12 cellular contexts compared by ENCODE assay signal in the genomic region with DNA sequence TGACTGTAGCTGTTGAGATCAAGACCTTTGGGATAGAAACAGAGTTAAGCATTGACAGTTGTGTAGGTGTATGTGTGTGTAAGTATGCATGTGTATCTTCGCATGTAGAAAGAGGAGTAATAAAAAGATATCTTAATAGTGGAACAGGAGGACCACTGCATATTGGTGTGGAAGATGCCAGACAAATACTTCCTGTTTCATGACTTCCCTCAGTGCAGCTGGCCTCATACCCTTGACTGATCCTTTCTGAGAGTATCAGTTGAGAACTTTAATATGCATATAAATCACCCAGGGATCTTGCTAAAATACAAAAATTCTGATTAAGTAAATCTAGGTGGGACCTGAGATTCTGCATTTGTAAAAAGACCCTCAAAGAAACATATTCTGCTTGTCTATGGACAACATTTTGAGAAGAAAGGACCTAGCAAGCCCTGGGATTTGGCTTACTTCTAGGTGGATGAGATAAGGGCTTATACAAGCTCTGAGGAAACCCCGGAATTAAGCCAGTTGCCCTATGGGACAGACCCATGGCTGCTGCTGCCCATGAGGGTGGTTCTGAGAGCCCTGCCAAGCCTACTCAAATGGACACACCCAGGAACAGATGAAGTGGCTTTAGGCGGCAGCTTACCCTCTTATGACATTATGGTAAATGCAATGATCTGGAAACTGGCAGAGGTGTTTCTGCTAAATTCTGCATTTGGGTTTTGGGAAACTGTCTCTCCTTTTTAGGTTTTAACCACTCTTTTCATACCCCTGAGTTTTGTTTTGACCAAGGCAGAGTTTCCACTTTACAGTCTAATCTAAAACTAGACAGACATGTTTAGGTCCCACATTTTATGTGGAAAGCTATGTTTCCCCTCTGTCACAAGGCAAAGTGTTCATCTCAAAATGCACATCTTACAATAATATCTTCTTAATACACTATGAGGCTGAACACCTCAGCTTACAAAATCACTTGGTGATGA. TPM values are rescaled to one million over a fixed set of nuclear protein-coding genes. Genes with fewer than 3 reads are reported as not detected.
DNase-seq lines count a peak whose midpoint lies in the region; ATAC-seq lines count a peak whose summit lies in the region.
"Had no signal": no experiment of that assay in that cellular context is flagged by ENCODE, and none has a peak within 500 bp of the region (broad histone marks: within the 10 kb centered on the region; RNA-seq: fewer than 3 reads in every experiment).

No MANE protein-coding gene starts in this region.

- H3K27ac Mint-ChIP-seq in memory B cell = no peak overlapping the region
- H3K27ac Mint-ChIP-seq: brain had no signal

- no peaks in the 10 kb centered on the region for H3K36me3 Mint-ChIP-seq in memory B cell
- H3K36me3 Mint-ChIP-seq: brain had no signal

- DNase-seq in memory B cell (ENCODE audit: low spot score in 2 of 2) (no peak), left colon (no peak), NCI-H2029 treated with DMSO at 0.1 percent for 48 hours (lab: John Stamatoyannopoulos, UW) (no peak)
- DNase-seq in effector CD4-positive, alpha-beta T cell = no peak
- DNase-seq: kidney glomerular epithelial cell, NCI-H146, WERI-Rb-1 had no signal

- H3K27me3 Mint-ChIP-seq in memory B cell = peaks cover 1% of the 10 kb centered on the region
- H3K27me3 Mint-ChIP-seq: brain had no signal

- intact Hi-C loops in left colon (cut with DNase I, micrococcal nuclease) = no loop called here

- no peaks in the 10 kb centered on the region for H3K9me3 Mint-ChIP-seq in memory B cell

- no peak overlapping the region for H3K4me3 Mint-ChIP-seq in memory B cell
- H3K4me3 Mint-ChIP-seq: brain had no signal

- ATAC-seq in GM18511 (IDR thresholded peaks at IDR 0.05; ENCODE audit: unreplicated experiment) (peak; percentile 71), GM19467 (IDR thresholded peaks at IDR 0.05; ENCODE audit: unreplicated experiment) (peak; percentile 56), HG03565 (IDR thresholded peaks at IDR 0.05; ENCODE audit: unreplicated experiment) (peak; percentile 40), memory B cell (ENCODE audit: low read depth) (peak; percentile 83), left colon (no peak)

- H3K4me1 Mint-ChIP-seq in memory B cell = peaks cover 13% of the 10 kb centered on the region
- H3K4me1 Mint-ChIP-seq: brain had no signal

RNA-seq across cellular contexts. Expression of a gene that starts 8.8 kb away (rescaled TPM):
- not detected for total RNA-seq in left colon
- total RNA-seq: fibroblast of lung had no signal
